Comparison of ENCODE assay signal across 30 cellular contexts in the genomic region with DNA sequence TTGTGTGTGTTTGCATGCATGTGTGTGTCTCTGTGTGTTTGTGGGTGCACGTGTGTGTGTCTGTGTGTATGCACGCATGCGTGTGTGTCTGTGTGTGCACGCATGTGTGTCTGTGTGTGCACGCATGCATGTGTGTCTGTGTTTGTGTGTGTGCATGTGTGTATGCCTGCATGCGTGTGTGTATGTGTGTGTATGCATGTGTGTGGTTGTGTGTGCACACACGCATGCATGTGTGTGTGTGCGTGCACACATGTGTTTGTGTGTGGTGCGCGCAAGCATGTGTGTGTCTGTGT.
"Had no signal": no experiment of that assay in that cellular context is flagged by ENCODE, and none has a peak within 500 bp of the region (broad histone marks: within the 10 kb centered on the region; RNA-seq: fewer than 3 reads in every experiment).

No MANE protein-coding gene starts in this region.

- H3K4me1 ChIP-seq: breast epithelium, esophagus squamous epithelium, left lung, lower lobe of right lung, sigmoid colon had no signal

- DNase-seq: activated CD4-positive, alpha-beta T cell treated with anti-CD3 and anti-CD28 coated beads for 4 hours; activated CD4-positive, alpha-beta T cell treated with anti-CD3 and anti-CD28 coated beads, Interleukin-2, amount 50 U/mL, for 48 hours; activated CD4-positive, CD25-positive, alpha-beta regulatory T cell; activated naive CD8-positive, alpha-beta T cell treated with anti-CD3 and anti-CD28 coated beads, Interleukin-2, amount 50 U/mL, for 24 hours; amygdala; central memory CD4-positive, alpha-beta T cell; effector CD4-positive, alpha-beta T cell; esophagus squamous epithelium; foreskin melanocyte; heart right ventricle; kidney glomerular epithelial cell; left lung; lower lobe of right lung; mesendoderm; mucosa of descending colon; ovary; sigmoid colon; small intestine; stimulated activated CD4-positive, alpha-beta T cell treated with anti-CD3 and anti-CD28 coated beads, Interleukin-4, amount 100 ng/mL, for 4 hours; stimulated activated CD8-positive, alpha-beta memory T cell treated with anti-CD3 and anti-CD28 coated beads, Interleukin-4, amount 100 ng/mL, for 48 hours; stimulated activated naive CD8-positive, alpha-beta T cell treated with anti-CD3 and anti-CD28 coated beads, Interleukin-15, amount 100 ng/mL, for 72 hours; substantia nigra; T-cell; upper lobe of left lung had no signal

- H3K9me3 ChIP-seq: breast epithelium, lower lobe of right lung, mucosa of descending colon, neutrophil, ovary, sigmoid colon, upper lobe of left lung had no signal

- ATAC-seq: activated naive CD8-positive, alpha-beta T cell treated with anti-CD3 and anti-CD28 coated beads, Interleukin-2, amount 50 U/mL, for 24 hours; heart right ventricle; left lung; lower lobe of right lung; mucosa of descending colon; natural killer cell treated with Interleukin-12 subunit alpha and Interleukin-12 subunit beta and Interleukin-15 and Interleukin-18, amount 100 ng/mL, for 72 hours; stimulated activated memory B cell treated with anti-CD40 and anti-IgM and Interleukin-4, amounts not matched to agents 10 μg/mL and 1 μg/mL and 100 μg/mL, for 72 hours; stimulated activated naive CD8-positive, alpha-beta T cell treated with anti-CD3 and anti-CD28 coated beads, Interleukin-15, amount 100 ng/mL, for 72 hours; T-cell had no signal

- H3K27ac ChIP-seq: breast epithelium, epithelial cell of prostate, esophagus squamous epithelium, heart right ventricle, left lung, lower lobe of right lung, neutrophil, ovary, sigmoid colon, upper lobe of left lung had no signal

- H3K27me3 ChIP-seq: breast epithelium, heart right ventricle, left lung, neutrophil, ovary, sigmoid colon, upper lobe of left lung had no signal

- FAIRE-seq: endometrium, small intestine had no signal

- H3K36me3 ChIP-seq: breast epithelium, heart right ventricle, left lung, lower lobe of right lung, neutrophil, ovary, sigmoid colon, upper lobe of left lung had no signal

- H3K4me3 ChIP-seq: breast epithelium, esophagus squamous epithelium, heart right ventricle, left lung, lower lobe of right lung, mucosa of descending colon, ovary, sigmoid colon, upper lobe of left lung had no signal
